Comparison of ENCODE assay signal across 6 cellular contexts in genomic region chr1:155174334-155175280, GRCh38. TPM values are rescaled to one million over a fixed set of nuclear protein-coding genes. Genes with fewer than 3 reads are reported as not detected.
DNase-seq lines count a peak whose midpoint lies in the region; TF ChIP-seq lines count a peak whose summit lies in the region.

No MANE protein-coding gene starts in this region.

- peaks cover 19% of the 10 kb centered on the region; the same call in 1 of the 2 replicates for H3K36me3 ChIP-seq in Karpas-422 (ENCODE audit: insufficient read depth, low read length)

- H4K20me1 ChIP-seq in Karpas-422 (ENCODE audit: insufficient read depth, low read depth, low read length): no peaks in the 10 kb centered on the region

- TF ChIP-seq CTCF in GM10248 (IDR thresholded peaks at IDR 0.05; ENCODE audit: control extremely low read depth, extremely low read depth, low read depth, missing control alignments): no peak

- peaks cover 35% of the 10 kb centered on the region for H3K36me3 Mint-ChIP-seq in activated CD4-positive, alpha-beta T cell treated with anti-CD3 and anti-CD28 coated beads, Interleukin-2, amount 10 ng/mL, durations not matched to agents 24 days and 14 days (ENCODE audit: low read depth)

- CTCF ChIA-PET in GM10248 (lab: Yijun Ruan, JAX): interaction anchor here (0.8 to 11.6 kb wide), 19 partner anchors 11 to 417 kb away, joined by 3 to 167 read pairs (median 6); partner anchors contain the start of genes MTX1, SLC50A1 and THBS3

- H3K79me2 ChIP-seq in Karpas-422 (ENCODE audit: low read length): peaks cover 24% of the 10 kb centered on the region

- POLR2A ChIA-PET in GM10248 (lab: Yijun Ruan, JAX): interaction anchor here (0.6 to 0.7 kb wide), 2 partner anchors 186 to 1317 kb away, joined by 3 read pairs; no protein-coding TSS in a partner anchor

- intact Hi-C loops in activated CD4-positive, alpha-beta T cell treated with anti-CD3 and anti-CD28 coated beads, Interleukin-2, amount 10 ng/mL, durations not matched to agents 24 days and 14 days (cut with micrococcal nuclease): loop anchor here (5.0 kb wide), 1 partner anchor 148 kb away; the partner anchor contains the start of gene RUSC1

- H3K9ac ChIP-seq in Karpas-422 (ENCODE audit: low read length): peak overlapping the region; percentile 95

- H3K4me1 ChIP-seq in Karpas-422 (ENCODE audit: low read length): peaks cover 48% of the 10 kb centered on the region

- peak overlapping the region; percentile 99 for H3K27ac Mint-ChIP-seq in activated CD4-positive, alpha-beta T cell treated with anti-CD3 and anti-CD28 coated beads, Interleukin-2, amount 10 ng/mL, durations not matched to agents 24 days and 14 days

- H3K9me2 ChIP-seq in Karpas-422 (replicated peaks; ENCODE audit: insufficient read depth, low read length): no peaks in the 10 kb centered on the region

- peak overlapping the region; percentile 77 for H3K4me3 ChIP-seq in Karpas-422 (ENCODE audit: low read length)

- DNase-seq in Karpas-422 (peak; percentile 83), germinal center (ENCODE audit: low spot score) (peak; percentile 46), GM10248 (ENCODE audit: extremely low spot score) (no peak), GOT3 (lab: John Stamatoyannopoulos, UW) (no peak)
- peak; percentile 88 for DNase-seq in activated CD4-positive, alpha-beta T cell treated with anti-CD3 and anti-CD28 coated beads, Interleukin-2, amount 10 ng/mL, durations not matched to agents 24 days and 14 days
- DNase-seq in stimulated activated naive CD4-positive, alpha-beta T cell (lab: John Stamatoyannopoulos, UW): peak; percentile 29 to 57 (median 44)

- H2AFZ ChIP-seq in Karpas-422 (ENCODE audit: low read length): peak overlapping the region; percentile 22; the same call in 1 of the 2 replicates

- no peaks in the 10 kb centered on the region for H3K9me3 ChIP-seq in Karpas-422 (ENCODE audit: low read length)

- H3K4me3 Mint-ChIP-seq in activated CD4-positive, alpha-beta T cell treated with anti-CD3 and anti-CD28 coated beads, Interleukin-2, amount 10 ng/mL, durations not matched to agents 24 days and 14 days: peak overlapping the region; percentile 99

- peaks cover 45% of the 10 kb centered on the region for H3K4me1 Mint-ChIP-seq in activated CD4-positive, alpha-beta T cell treated with anti-CD3 and anti-CD28 coated beads, Interleukin-2, amount 10 ng/mL, durations not matched to agents 24 days and 14 days

- H3K27me3 ChIP-seq in Karpas-422 (ENCODE audit: low read length): no peaks in the 10 kb centered on the region

- peak overlapping the region; percentile 97 for H3K4me2 ChIP-seq in Karpas-422 (ENCODE audit: low read depth, low read length, poor library complexity, severe bottlenecking)

- H3K27me3 Mint-ChIP-seq in activated CD4-positive, alpha-beta T cell treated with anti-CD3 and anti-CD28 coated beads, Interleukin-2, amount 10 ng/mL, durations not matched to agents 24 days and 14 days: peaks cover 6% of the 10 kb centered on the region

- H3K9me3 Mint-ChIP-seq in activated CD4-positive, alpha-beta T cell treated with anti-CD3 and anti-CD28 coated beads, Interleukin-2, amount 10 ng/mL, durations not matched to agents 24 days and 14 days: no peaks in the 10 kb centered on the region

- peak overlapping the region; percentile 85 for H3K27ac ChIP-seq in Karpas-422 (ENCODE audit: low read length)

RNA-seq across cellular contexts. Expression of gene TRIM46, which starts 1.0 kb away (rescaled TPM):
- 5.1 and 19.2 TPM in 2 replicates for total RNA-seq in Karpas-422 (2014; rRNA removed; shearing (Covaris generic); ENCODE audit: low replicate concordance)
- 9.4 and 10.7 TPM in 2 replicates for total RNA-seq in activated CD4-positive, alpha-beta T cell treated with anti-CD3 and anti-CD28 coated beads, Interleukin-2, amount 10 ng/mL, durations not matched to agents 24 days and 14 days

RNA-seq across cellular contexts. Expression of gene KRTCAP2, which starts 1.5 kb away (rescaled TPM):
- total RNA-seq in Karpas-422 (2014; rRNA removed; shearing (Covaris generic); ENCODE audit: low replicate concordance): 237 and 400 TPM in 2 replicates
- total RNA-seq in activated CD4-positive, alpha-beta T cell treated with anti-CD3 and anti-CD28 coated beads, Interleukin-2, amount 10 ng/mL, durations not matched to agents 24 days and 14 days: 244 and 245 TPM in 2 replicates

RNA-seq across cellular contexts. Expression of gene THBS3, which starts 33.1 kb away (rescaled TPM):
- total RNA-seq in Karpas-422 (2014; rRNA removed; shearing (Covaris generic); ENCODE audit: low replicate concordance): 11.9 and 18.7 TPM in 2 replicates
- 10.5 and 10.6 TPM in 2 replicates for total RNA-seq in activated CD4-positive, alpha-beta T cell treated with anti-CD3 and anti-CD28 coated beads, Interleukin-2, amount 10 ng/mL, durations not matched to agents 24 days and 14 days

RNA-seq across cellular contexts. Expression of gene MTX1, which starts 33.9 kb away (rescaled TPM):
- total RNA-seq in Karpas-422 (2014; rRNA removed; shearing (Covaris generic); ENCODE audit: low replicate concordance): 49.5 and 56.9 TPM in 2 replicates
- total RNA-seq in activated CD4-positive, alpha-beta T cell treated with anti-CD3 and anti-CD28 coated beads, Interleukin-2, amount 10 ng/mL, durations not matched to agents 24 days and 14 days: 62.4 and 64.7 TPM in 2 replicates

RNA-seq across cellular contexts. Expression of gene DPM3, which starts 34.3 kb away (rescaled TPM):
- total RNA-seq in Karpas-422 (2014; rRNA removed; shearing (Covaris generic); ENCODE audit: low replicate concordance): 22.2 and 33.2 TPM in 2 replicates
- 34.5 and 37.2 TPM in 2 replicates for total RNA-seq in activated CD4-positive, alpha-beta T cell treated with anti-CD3 and anti-CD28 coated beads, Interleukin-2, amount 10 ng/mL, durations not matched to agents 24 days and 14 days

Comparison
In these comparisons a context has a peak if more than half of its experiments do, and no peak if none do; other contexts are left out.
1. DNase-seq: peak in Karpas-422 (single experiment), activated CD4-positive, alpha-beta T cell treated with anti-CD3 and anti-CD28 coated beads, Interleukin-2, amount 10 ng/mL, durations not matched to agents 24 days and 14 days (single experiment), germinal center (single experiment) and stimulated activated naive CD4-positive, alpha-beta T cell (6 of 6); none in GM10248 (single experiment) and GOT3 (single experiment).